ENCODE assay signal across 10 cellular contexts in genomic region chr1:1799716-1800115, GRCh38. TPM values are rescaled to one million over a fixed set of nuclear protein-coding genes. Genes with fewer than 3 reads are reported as not detected.
DNase-seq lines count a peak whose midpoint lies in the region; ATAC-seq and TF ChIP-seq lines count a peak whose summit lies in the region.
"Had no signal": no experiment of that assay in that cellular context is flagged by ENCODE, and none has a peak within 500 bp of the region (broad histone marks: within the 10 kb centered on the region; RNA-seq: fewer than 3 reads in every experiment).

No MANE protein-coding gene starts in this region.

- H3K9me3 Mint-ChIP-seq in mesothelial cell of epicardium = no peaks in the 10 kb centered on the region
- no peaks in the 10 kb centered on the region for H3K9me3 Mint-ChIP-seq in type B pancreatic cell

- TF ChIP-seq CTCF in mesothelial cell of epicardium (IDR thresholded peaks at IDR 0.05; ENCODE audit: unreplicated experiment) = no peak
- TF ChIP-seq CTCF in type B pancreatic cell (conservative IDR thresholded peaks at IDR 0.05) = no peak

- H3K27ac Mint-ChIP-seq in mesothelial cell of epicardium (peak overlapping the region; percentile 54), type B pancreatic cell (no peak overlapping the region)

- H3K36me3 Mint-ChIP-seq in mesothelial cell of epicardium (peaks cover 35% of the 10 kb centered on the region), type B pancreatic cell (peaks cover 22% of the 10 kb centered on the region)

- TF ChIP-seq POLR2A in GM18505 (IDR thresholded peaks at IDR 0.05; ENCODE audit: borderline replicate concordance, extremely low read depth, insufficient read depth, insufficient read length) = no peak

- H3K27me3 Mint-ChIP-seq in mesothelial cell of epicardium (ENCODE audit: low read depth) (no peaks in the 10 kb centered on the region), type B pancreatic cell (no peaks in the 10 kb centered on the region)

- peak; percentile 74 for ATAC-seq in GM18505 (IDR thresholded peaks at IDR 0.05; ENCODE audit: unreplicated experiment)
- ATAC-seq in GM21515 (IDR thresholded peaks at IDR 0.05; ENCODE audit: unreplicated experiment) = peak; percentile 76
- peak; percentile 66 for ATAC-seq in HG03439 (IDR thresholded peaks at IDR 0.05; ENCODE audit: unreplicated experiment)
- no peak for ATAC-seq in HG02970 (IDR thresholded peaks at IDR 0.05; ENCODE audit: low FRiP score, unreplicated experiment)

- DNase-seq in mesothelial cell of epicardium (ENCODE audit: low spot score in 2 of 2, unreplicated experiment in 2 of 2) (no peak), type B pancreatic cell (ENCODE audit: extremely low spot score, unreplicated experiment) (no peak), DMS114 treated with DMSO at 0.1 percent for 48 hours (lab: John Stamatoyannopoulos, UW; ENCODE audit: unreplicated experiment) (no peak), AG08396 (ENCODE audit: low spot score) (no peak)
- DNase-seq: cortex of kidney, NCI-H2029 treated with DMSO at 0.1 percent for 48 hours had no signal

- no peak overlapping the region for H3K4me3 Mint-ChIP-seq in mesothelial cell of epicardium
- no peak overlapping the region for H3K4me3 Mint-ChIP-seq in type B pancreatic cell

- no peaks in the 10 kb centered on the region for H3K4me1 Mint-ChIP-seq in mesothelial cell of epicardium
- H3K4me1 Mint-ChIP-seq in type B pancreatic cell (ENCODE audit: unreplicated experiment) = no peaks in the 10 kb centered on the region

RNA-seq across cellular contexts. Expression of gene NADK, which starts 21.4 kb away (rescaled TPM):
- total RNA-seq in mesothelial cell of epicardium = 77.7 to 79.9 TPM (median 78.2 TPM) in 3 replicates
- 78.4 and 89.2 TPM in 2 replicates for total RNA-seq in type B pancreatic cell (ENCODE audit: low replicate concordance)
